In the genomic region with DNA sequence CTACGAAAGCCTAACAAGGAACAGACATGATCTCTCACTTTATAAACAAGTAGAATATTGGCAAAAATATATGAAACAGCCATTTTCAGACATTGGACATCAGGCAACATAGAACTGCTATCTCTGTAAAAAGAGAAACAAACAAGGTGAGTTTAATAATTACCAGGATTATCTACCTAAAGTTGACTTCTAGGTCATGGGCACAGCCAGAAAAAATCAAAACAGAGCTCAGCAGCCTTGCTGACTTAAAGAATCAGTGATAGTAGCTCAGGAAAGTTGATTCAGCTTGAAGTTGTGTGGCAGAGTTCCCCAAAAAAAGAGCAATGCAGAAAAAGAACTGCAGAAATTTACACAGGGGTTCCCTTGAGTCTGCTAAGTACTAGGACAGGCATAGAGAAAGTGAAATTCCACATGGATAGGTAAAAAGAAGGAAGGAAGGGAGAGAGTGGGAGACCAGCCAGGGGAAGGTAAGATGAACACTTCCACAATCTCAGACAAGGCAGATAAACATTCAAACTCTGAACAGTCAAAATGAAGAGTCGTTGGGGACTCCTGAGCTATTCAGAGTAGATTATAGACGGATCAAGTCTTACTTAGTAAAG, we compare ENCODE assay signal across 19 cellular contexts.
DNase-seq lines count a peak whose midpoint lies in the region; ATAC-seq and TF ChIP-seq lines count a peak whose summit lies in the region.
"Had no signal": no experiment of that assay in that cellular context is flagged by ENCODE, and none has a peak within 500 bp of the region (broad histone marks: within the 10 kb centered on the region; RNA-seq: fewer than 3 reads in every experiment).

No MANE protein-coding gene starts in this region.

- H3K27ac Mint-ChIP-seq in Calu3 (ENCODE audit: unreplicated experiment) (no peak overlapping the region), endodermal cell (peak overlapping the region; percentile 72)
- H3K27ac Mint-ChIP-seq: CD8-positive, alpha-beta T cell had no signal

- CTCF ChIA-PET in Calu3 (lab: Charles Lee) (interaction anchor here (0.5 to 0.7 kb wide), 2 partner anchors 15 to 62 kb away, joined by 3 read pairs; no protein-coding TSS in a partner anchor), GM10248 (lab: Yijun Ruan, JAX) (interaction anchor here (1.3 kb wide), 1 partner anchor 12 kb away, joined by 4 read pairs; no protein-coding TSS in a partner anchor)

- H3K9ac ChIP-seq in endodermal cell (ENCODE audit: extremely low read depth, low read length, poor library complexity, severe bottlenecking) (no peak overlapping the region), smooth muscle cell (ENCODE audit: low read depth) (no peak overlapping the region)
- H3K9ac ChIP-seq: BLaER1 treated with 17β-estradiol and CSF1 and Interleukin-3, amounts not matched to agents 10 nM and 100 nM had no signal

- H3K4me3 ChIP-seq in endodermal cell (ENCODE audit: low read length): peak overlapping the region; percentile 39
- H3K4me3 ChIP-seq in mesodermal cell (ENCODE audit: extremely low read depth, insufficient read depth, low read length, poor library complexity, severe bottlenecking): no peak overlapping the region
- peak overlapping the region; percentile 6 for H3K4me3 ChIP-seq in smooth muscle cell
- H3K4me3 ChIP-seq: BLaER1 treated with 17β-estradiol and CSF1 and Interleukin-3, amounts not matched to agents 10 nM and 100 nM; K562 had no signal

- BruUV-seq in Calu3 (replicated peaks; lab: Mats Ljungman, UMichigan): no TSS peak

- H3K36me3 Mint-ChIP-seq in Calu3 (ENCODE audit: insufficient read depth, unreplicated experiment): no peaks in the 10 kb centered on the region
- no peaks in the 10 kb centered on the region for H3K36me3 Mint-ChIP-seq in endodermal cell (ENCODE audit: low read depth)

- H3K4me3 Mint-ChIP-seq in Calu3 (ENCODE audit: low read depth, unreplicated experiment) (peak overlapping the region; percentile 9), endodermal cell (peak overlapping the region; percentile 4)
- H3K4me3 Mint-ChIP-seq: CD8-positive, alpha-beta T cell had no signal

- H3K4me2 ChIP-seq in smooth muscle cell: no peak overlapping the region
- H3K4me2 ChIP-seq: BLaER1 treated with 17β-estradiol and CSF1 and Interleukin-3, amounts not matched to agents 10 nM and 100 nM had no signal

- H3K9me3 ChIP-seq in endodermal cell (ENCODE audit: control insufficient read depth, low read length) (no peaks in the 10 kb centered on the region), mesodermal cell (ENCODE audit: control insufficient read depth, low read length) (no peaks in the 10 kb centered on the region), smooth muscle cell (replicated peaks; ENCODE audit: low read depth) (no peaks in the 10 kb centered on the region)
- H3K9me3 ChIP-seq: BLaER1 treated with 17β-estradiol and CSF1 and Interleukin-3, amounts not matched to agents 10 nM and 100 nM had no signal

- intact Hi-C loops in Calu3 (cut with micrococcal nuclease; ENCODE audit: unreplicated experiment): no loop called here

- TF ChIP-seq CTCF in Calu3 (IDR thresholded peaks at IDR 0.05; ENCODE audit: unreplicated experiment) (no peak), endodermal cell (conservative IDR thresholded peaks at IDR 0.05) (no peak), smooth muscle cell (IDR thresholded peaks at IDR 0.05; ENCODE audit: borderline replicate concordance, insufficient read depth, poor library complexity, severe bottlenecking) (no peak), GM10248 (IDR thresholded peaks at IDR 0.05; ENCODE audit: control extremely low read depth, extremely low read depth, low read depth, missing control alignments) (no peak)

- peaks cover 3% of the 10 kb centered on the region for H3K4me1 ChIP-seq in endodermal cell (ENCODE audit: control insufficient read depth, insufficient read depth, low read length)
- peaks cover 38% of the 10 kb centered on the region for H3K4me1 ChIP-seq in mesodermal cell (ENCODE audit: control insufficient read depth, insufficient read depth, low read length, poor library complexity, severe bottlenecking)
- H3K4me1 ChIP-seq in smooth muscle cell (ENCODE audit: low read depth): peaks cover 18% of the 10 kb centered on the region
- H3K4me1 ChIP-seq: BLaER1 treated with 17β-estradiol and CSF1 and Interleukin-3, amounts not matched to agents 10 nM and 100 nM had no signal

- no peaks in the 10 kb centered on the region for H3F3A ChIP-seq in smooth muscle cell (ENCODE audit: low read depth)

- 77 to 88% methylated on average over 2 of the region's 3 CpGs for WGBS in endodermal cell (ENCODE audit: insufficient coverage in 1 of 2, insufficient read length in 1 of 2), 2 experiments
- WGBS in mesodermal cell (ENCODE audit: insufficient coverage in 2 of 2), 2 experiments: 80 to 100% methylated on average over 1 of the region's 3 CpGs
- WGBS in smooth muscle cell (ENCODE audit: low lambda C conversion rate): 81% methylated on average over 3 of the region's 3 CpGs

- H3K27me3 ChIP-seq in endodermal cell (ENCODE audit: control insufficient read depth, insufficient read depth, low read length, poor library complexity, severe bottlenecking): no peaks in the 10 kb centered on the region
- H3K27me3 ChIP-seq in smooth muscle cell (ENCODE audit: low read depth): no peaks in the 10 kb centered on the region
- H3K27me3 ChIP-seq: BLaER1 treated with 17β-estradiol and CSF1 and Interleukin-3, amounts not matched to agents 10 nM and 100 nM had no signal

- POLR2A ChIA-PET in GM10248 (lab: Yijun Ruan, JAX): no interaction called here

- H4K20me1 ChIP-seq in smooth muscle cell (ENCODE audit: low read depth): peaks cover 7% of the 10 kb centered on the region

- no peak overlapping the region for H2AFZ ChIP-seq in smooth muscle cell (ENCODE audit: low read depth)

- DNase-seq in Calu3 (no peak), endodermal cell (no peak), smooth muscle cell (lab: John Stamatoyannopoulos, UW; ENCODE audit: unreplicated experiment) (no peak), HK-2 (ENCODE audit: unreplicated experiment) (no peak), GM10248 (ENCODE audit: extremely low spot score) (no peak)
- DNase-seq: CD8-positive, alpha-beta T cell; DND-41; HCEC 1CT; NCI-H1092 treated with DMSO at 0.1 percent for 48 hours; NCI-H1694; NCI-H2081 treated with DMSO at 0.1 percent for 48 hours; NCI-H510A; RPMI8226; SHP77 treated with DMSO at 0.1 percent for 48 hours had no signal

- no peaks in the 10 kb centered on the region for H3K79me2 ChIP-seq in smooth muscle cell (ENCODE audit: low read depth)

- H3K4me1 Mint-ChIP-seq in Calu3 (ENCODE audit: low read depth, unreplicated experiment) (peaks cover 50% of the 10 kb centered on the region), endodermal cell (peaks cover 36% of the 10 kb centered on the region)

- peaks cover 4% of the 10 kb centered on the region for H3K36me3 ChIP-seq in endodermal cell (ENCODE audit: control insufficient read depth, insufficient read depth, low read length)
- no peaks in the 10 kb centered on the region for H3K36me3 ChIP-seq in mesodermal cell (ENCODE audit: control insufficient read depth, insufficient read depth, low read length)
- H3K36me3 ChIP-seq in smooth muscle cell (ENCODE audit: low read depth): no peaks in the 10 kb centered on the region
- H3K36me3 ChIP-seq: BLaER1 treated with 17β-estradiol and CSF1 and Interleukin-3, amounts not matched to agents 10 nM and 100 nM had no signal

- ATAC-seq in HG03139 (IDR thresholded peaks at IDR 0.05; ENCODE audit: unreplicated experiment): no peak
- ATAC-seq: CD8-positive, alpha-beta T cell; K562; SK-N-SH treated with all-trans-retinoic acid at 6 μM for 48 hours had no signal

- H3K9me3 Mint-ChIP-seq in Calu3 (ENCODE audit: low read depth, unreplicated experiment): no peaks in the 10 kb centered on the region
- no peaks in the 10 kb centered on the region for H3K9me3 Mint-ChIP-seq in endodermal cell
- H3K9me3 Mint-ChIP-seq: CD8-positive, alpha-beta T cell had no signal

- no peak overlapping the region for H3K27ac ChIP-seq in endodermal cell (ENCODE audit: low read depth, low read length)
- H3K27ac ChIP-seq in mesodermal cell (ENCODE audit: low read depth, low read length, severe bottlenecking): peak overlapping the region; percentile 20
- H3K27ac ChIP-seq in smooth muscle cell (ENCODE audit: low read depth): peak overlapping the region; percentile 66
- H3K27ac ChIP-seq: BLaER1 treated with 17β-estradiol and CSF1 and Interleukin-3, amounts not matched to agents 10 nM and 100 nM had no signal

- H3K27me3 Mint-ChIP-seq in Calu3 (ENCODE audit: unreplicated experiment) (no peaks in the 10 kb centered on the region), endodermal cell (ENCODE audit: insufficient read depth) (no peaks in the 10 kb centered on the region)
